9 cellular contexts compared by ENCODE assay signal in the genomic region with DNA sequence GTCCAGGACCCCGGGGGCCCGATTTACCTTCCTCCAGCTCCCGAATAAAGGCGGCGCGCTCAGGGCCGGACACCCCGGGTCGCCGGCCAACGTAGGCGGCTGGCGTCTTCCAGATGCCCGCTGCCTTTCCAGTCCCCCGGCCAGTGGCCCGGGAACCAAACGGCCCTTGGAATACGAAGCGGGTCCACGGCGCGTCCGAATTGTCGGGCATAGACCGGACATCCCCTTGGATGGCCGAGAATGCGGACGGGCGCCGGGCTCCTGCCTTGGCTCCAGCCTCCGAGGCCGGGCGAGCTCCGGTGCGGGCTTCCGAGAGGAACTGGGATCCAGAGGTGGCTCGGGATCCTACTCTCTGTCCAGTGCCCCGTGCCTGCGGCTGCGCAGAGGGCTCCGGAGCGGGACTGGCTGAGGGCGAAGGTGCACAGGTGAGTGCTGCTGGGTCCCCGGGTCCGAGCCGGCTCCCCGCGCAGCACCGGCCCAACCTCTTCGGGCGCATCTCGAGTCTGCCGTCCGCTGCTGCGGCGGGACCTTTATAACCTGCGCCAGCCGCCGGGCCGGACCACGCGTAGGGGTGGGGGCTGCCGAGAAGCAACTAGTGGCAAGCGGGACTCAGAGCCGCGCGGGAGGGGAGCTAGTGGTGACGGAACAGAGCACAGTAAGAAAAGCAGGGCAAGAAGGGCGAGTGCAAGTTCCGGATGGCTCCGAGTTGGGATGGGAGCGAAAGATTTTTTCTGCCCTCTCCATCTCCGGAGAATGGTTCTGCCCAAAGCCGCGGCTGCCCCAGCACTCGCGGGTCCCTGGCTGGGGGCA. TPM values are rescaled to one million over a fixed set of nuclear protein-coding genes. Genes with fewer than 3 reads are reported as not detected.
DNase-seq lines count a peak whose midpoint lies in the region; ATAC-seq and TF ChIP-seq lines count a peak whose summit lies in the region.
"Had no signal": no experiment of that assay in that cellular context is flagged by ENCODE, and none has a peak within 500 bp of the region (broad histone marks: within the 10 kb centered on the region; RNA-seq: fewer than 3 reads in every experiment).

A gene with protein sequence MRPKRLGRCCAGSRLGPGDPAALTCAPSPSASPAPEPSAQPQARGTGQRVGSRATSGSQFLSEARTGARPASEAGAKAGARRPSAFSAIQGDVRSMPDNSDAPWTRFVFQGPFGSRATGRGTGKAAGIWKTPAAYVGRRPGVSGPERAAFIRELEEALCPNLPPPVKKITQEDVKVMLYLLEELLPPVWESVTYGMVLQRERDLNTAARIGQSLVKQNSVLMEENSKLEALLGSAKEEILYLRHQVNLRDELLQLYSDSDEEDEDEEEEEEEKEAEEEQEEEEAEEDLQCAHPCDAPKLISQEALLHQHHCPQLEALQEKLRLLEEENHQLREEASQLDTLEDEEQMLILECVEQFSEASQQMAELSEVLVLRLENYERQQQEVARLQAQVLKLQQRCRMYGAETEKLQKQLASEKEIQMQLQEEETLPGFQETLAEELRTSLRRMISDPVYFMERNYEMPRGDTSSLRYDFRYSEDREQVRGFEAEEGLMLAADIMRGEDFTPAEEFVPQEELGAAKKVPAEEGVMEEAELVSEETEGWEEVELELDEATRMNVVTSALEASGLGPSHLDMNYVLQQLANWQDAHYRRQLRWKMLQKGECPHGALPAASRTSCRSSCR (minus strand): TSS at position 505 of the 810 bp plus-strand sequence. CDS start 9 bp downstream, at position 496.

- no peak for ATAC-seq in HG02885 (IDR thresholded peaks at IDR 0.05; ENCODE audit: poor library complexity, unreplicated experiment)

- in situ Hi-C loops in astrocyte of the cerebellum (cut with HindIII; ENCODE audit: low sequenced_read_pairs) = loop anchor here (25.0 kb wide), 1 partner anchor 228 kb away; a partner anchor contains a TSS

- DNase-seq in CD4-positive, alpha-beta memory T cell = peak in 1 of 5 donors; percentile 14
- DNase-seq in MM.1S = peak; percentile 39
- DNase-seq in astrocyte of the cerebellum (ENCODE audit: low read depth) = no peak
- no peak for DNase-seq in middle frontal gyrus (ENCODE audit: extremely low spot score, low spot score)
- no peak for DNase-seq in GM10248 (ENCODE audit: extremely low spot score)

- CTCF ChIA-PET in CD4-positive, alpha-beta memory T cell (lab: Charles Lee; ENCODE audit: partially characterized antibody) = interaction anchor here (0.5 to 4.4 kb wide), 2 partner anchors 66 to 813 kb away, joined by 4 to 47 read pairs; no protein-coding TSS in a partner anchor
- CTCF ChIA-PET in GM10248 (lab: Yijun Ruan, JAX) = interaction anchor here (4.7 kb wide), 1 partner anchor 66 kb away, joined by 53 read pairs; no protein-coding TSS in a partner anchor

- intact Hi-C loops in CD4-positive, alpha-beta memory T cell (cut with micrococcal nuclease) = no loop called here

- peak within 1 kb of the TSS; percentile 35; the same call in 1 of the 2 replicates for H3K9ac ChIP-seq in MM.1S (ENCODE audit: low read length)
- H3K9ac ChIP-seq in skeletal muscle tissue (ENCODE audit: low read depth in 1 of 3, low read length in 3 of 3) = peak within 1 kb of the TSS in 2 of 3 donors; percentile 12 to 33

- H3K36me3 ChIP-seq in CD4-positive, alpha-beta memory T cell (ENCODE audit: insufficient read depth, low read length) = no peaks in the 10 kb centered on the region
- H3K36me3 ChIP-seq in MM.1S (replicated peaks; ENCODE audit: insufficient read depth, low read length) (no peaks in the 10 kb centered on the region), skeletal muscle tissue (ENCODE audit: control insufficient read depth in 3 of 3, insufficient read depth in 3 of 3, low read length in 3 of 3) (no peaks in the 10 kb centered on the region)
- H3K36me3 ChIP-seq: neutrophil had no signal

- H3F3A ChIP-seq in MM.1S (ENCODE audit: insufficient read depth, low read length) = no peaks in the 10 kb centered on the region

- peaks cover 2 to 9% (median 8%) of the 10 kb centered on the region in 4 donors for H3K4me1 Mint-ChIP-seq in CD4-positive, alpha-beta memory T cell

- H3K9me2 ChIP-seq in MM.1S (replicated peaks; ENCODE audit: insufficient read depth, low read length) = no peaks in the 10 kb centered on the region

- H3K27ac Mint-ChIP-seq in CD4-positive, alpha-beta memory T cell = peak within 1 kb of the TSS in 1 of 7 donors; percentile 80

- no peak within 1 kb of the TSS for H3K27ac ChIP-seq in CD4-positive, alpha-beta memory T cell (ENCODE audit: low read depth, low read length)
- H3K27ac ChIP-seq in MM.1S (ENCODE audit: low read length) = no peak within 1 kb of the TSS
- H3K27ac ChIP-seq in skeletal muscle tissue (ENCODE audit: low read depth, low read length) = no peak within 1 kb of the TSS
- H3K27ac ChIP-seq: neutrophil had no signal

- H3K4me3 Mint-ChIP-seq in CD4-positive, alpha-beta memory T cell = peak within 1 kb of the TSS; percentile 26 to 76 (median 46)

- no peaks in the 10 kb centered on the region for H3K9me3 Mint-ChIP-seq in CD4-positive, alpha-beta memory T cell

- H3K36me3 Mint-ChIP-seq in CD4-positive, alpha-beta memory T cell = no peaks in the 10 kb centered on the region

- no peaks in the 10 kb centered on the region for H3K79me2 ChIP-seq in MM.1S (ENCODE audit: low read length)

- peaks cover 12% of the 10 kb centered on the region for H3K27me3 ChIP-seq in CD4-positive, alpha-beta memory T cell (ENCODE audit: insufficient read depth, low read length)
- H3K27me3 ChIP-seq in MM.1S (replicated peaks; ENCODE audit: insufficient read depth, low read length) = peaks cover 74% of the 10 kb centered on the region
- H3K27me3 ChIP-seq in skeletal muscle tissue (ENCODE audit: control insufficient read depth in 3 of 3, insufficient read depth in 3 of 3, low read length in 3 of 3) = peaks cover 57 to 70% (median 58%) of the 10 kb centered on the region in 3 donors

- H4K20me1 ChIP-seq in MM.1S (ENCODE audit: insufficient read depth, low read length) = no peaks in the 10 kb centered on the region

- H3K4me2 ChIP-seq in MM.1S (ENCODE audit: low read depth, low read length) = peak within 1 kb of the TSS; percentile 97

- H3K4me3 ChIP-seq in CD4-positive, alpha-beta memory T cell (ENCODE audit: low read length in 2 of 2) = peak within 1 kb of the TSS in 1 of 2 donors; percentile 19
- H3K4me3 ChIP-seq in MM.1S (ENCODE audit: low read length) (peak within 1 kb of the TSS; percentile 59), astrocyte of the cerebellum (ENCODE audit: low read depth, low read length) (peak within 1 kb of the TSS; percentile 39), iPS-11a (ENCODE audit: low read depth, low read length) (peak within 1 kb of the TSS; percentile 48), skeletal muscle tissue (ENCODE audit: low read length in 3 of 3) (peak within 1 kb of the TSS; percentile 23 to 63 (median 53))

- H2AFZ ChIP-seq in MM.1S (ENCODE audit: low read length) = peak within 1 kb of the TSS; percentile 80

- peaks cover 31 to 32% of the 10 kb centered on the region in 2 donors for H3K27me3 Mint-ChIP-seq in CD4-positive, alpha-beta memory T cell

- peaks cover 15% of the 10 kb centered on the region for H3K4me1 ChIP-seq in CD4-positive, alpha-beta memory T cell (ENCODE audit: insufficient read depth, low read length)
- H3K4me1 ChIP-seq in MM.1S (ENCODE audit: low read length) (peaks cover 21% of the 10 kb centered on the region), skeletal muscle tissue (ENCODE audit: control insufficient read depth in 3 of 3, insufficient read depth in 3 of 3, low read length in 3 of 3) (peaks cover 8 to 18% (median 12%) of the 10 kb centered on the region in 3 donors)

- H3K9me3 ChIP-seq in CD4-positive, alpha-beta memory T cell (ENCODE audit: control insufficient read depth in 1 of 2, low read length in 2 of 2) = no peaks in the 10 kb centered on the region
- H3K9me3 ChIP-seq in MM.1S (replicated peaks; ENCODE audit: insufficient read depth, low read length) (no peaks in the 10 kb centered on the region), skeletal muscle tissue (ENCODE audit: control insufficient read depth in 3 of 3, low read length in 3 of 3) (no peaks in the 10 kb centered on the region)
- H3K9me3 ChIP-seq: neutrophil had no signal

- POLR2A ChIA-PET in CD4-positive, alpha-beta memory T cell (lab: Charles Lee; ENCODE audit: partially characterized antibody) = interaction anchor here (0.9 kb wide), 1 partner anchor 77 kb away, joined by 3 read pairs; a partner anchor contains a TSS
- POLR2A ChIA-PET in GM10248 (lab: Yijun Ruan, JAX) = no interaction called here

- TF ChIP-seq CTCF in MM.1S (IDR thresholded peaks at IDR 0.05; ENCODE audit: low read length) = no peak
- TF ChIP-seq CTCF in astrocyte of the cerebellum (IDR thresholded peaks at IDR 0.05; ENCODE audit: low read depth, low read length, missing control alignments) = no peak
- TF ChIP-seq CTCF in GM10248 (IDR thresholded peaks at IDR 0.05; ENCODE audit: control extremely low read depth, extremely low read depth, low read depth, missing control alignments) = no peak

RNA-seq across cellular contexts. Expression of the gene that starts here (rescaled TPM):
- under 1 TPM; 0.29 to 0.33 TPM for total RNA-seq in CD4-positive, alpha-beta memory T cell
- not detected for polyA plus RNA-seq in CD4-positive, alpha-beta memory T cell
- not detected for total RNA-seq in skeletal muscle tissue
